ENCODE assay signal across 1 cellular context in the genomic region with DNA sequence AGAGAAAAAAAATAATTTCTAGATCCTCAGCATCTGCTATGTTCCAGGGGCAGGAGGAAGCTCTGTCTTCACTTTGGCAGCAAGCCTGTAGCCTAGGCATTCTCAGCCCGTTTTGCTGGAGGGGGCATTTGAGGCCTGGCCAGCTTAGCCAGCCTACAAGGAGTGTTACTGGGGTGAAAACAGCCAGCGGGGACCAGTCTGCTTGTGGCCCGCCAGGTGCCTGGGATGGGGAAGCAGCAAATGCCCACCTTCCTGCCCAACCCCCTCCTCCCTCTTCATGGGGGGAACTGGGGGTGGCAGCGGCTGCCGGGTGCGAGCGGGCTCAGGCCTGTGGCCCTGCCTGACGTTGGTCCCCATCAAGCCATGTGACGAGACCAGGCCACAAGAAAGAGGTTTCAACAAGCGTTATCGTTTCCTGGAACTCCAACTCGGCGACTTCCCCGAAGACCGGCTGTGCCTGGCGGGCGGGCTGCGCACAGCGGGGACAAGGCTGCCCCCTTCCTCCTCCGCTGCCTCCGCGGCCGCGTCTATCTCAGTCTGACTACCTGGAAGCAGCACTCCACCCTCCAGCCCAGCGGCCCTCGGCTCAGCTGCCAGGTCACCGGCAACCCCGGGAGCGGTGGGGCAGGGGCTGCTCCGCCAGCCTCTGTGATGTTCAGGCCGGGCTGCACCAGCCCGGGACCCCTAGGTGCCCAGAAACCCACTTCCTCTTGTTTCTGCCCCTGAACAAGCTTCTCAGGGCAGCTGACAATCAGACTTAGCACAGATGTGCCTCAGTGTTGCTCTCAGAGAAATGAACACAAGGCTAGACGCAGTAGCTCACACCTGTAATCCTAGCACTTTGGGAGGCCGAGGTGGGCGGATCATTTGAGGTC.
TF ChIP-seq lines count a peak whose summit lies in the region.

No MANE protein-coding gene starts in this region.

TF ChIP-seq in GM23338, 12 proteins besides CTCF, POLR2A, EP300 and RAD21 (continued from another document):
- TF ChIP-seq, protein P1, sequence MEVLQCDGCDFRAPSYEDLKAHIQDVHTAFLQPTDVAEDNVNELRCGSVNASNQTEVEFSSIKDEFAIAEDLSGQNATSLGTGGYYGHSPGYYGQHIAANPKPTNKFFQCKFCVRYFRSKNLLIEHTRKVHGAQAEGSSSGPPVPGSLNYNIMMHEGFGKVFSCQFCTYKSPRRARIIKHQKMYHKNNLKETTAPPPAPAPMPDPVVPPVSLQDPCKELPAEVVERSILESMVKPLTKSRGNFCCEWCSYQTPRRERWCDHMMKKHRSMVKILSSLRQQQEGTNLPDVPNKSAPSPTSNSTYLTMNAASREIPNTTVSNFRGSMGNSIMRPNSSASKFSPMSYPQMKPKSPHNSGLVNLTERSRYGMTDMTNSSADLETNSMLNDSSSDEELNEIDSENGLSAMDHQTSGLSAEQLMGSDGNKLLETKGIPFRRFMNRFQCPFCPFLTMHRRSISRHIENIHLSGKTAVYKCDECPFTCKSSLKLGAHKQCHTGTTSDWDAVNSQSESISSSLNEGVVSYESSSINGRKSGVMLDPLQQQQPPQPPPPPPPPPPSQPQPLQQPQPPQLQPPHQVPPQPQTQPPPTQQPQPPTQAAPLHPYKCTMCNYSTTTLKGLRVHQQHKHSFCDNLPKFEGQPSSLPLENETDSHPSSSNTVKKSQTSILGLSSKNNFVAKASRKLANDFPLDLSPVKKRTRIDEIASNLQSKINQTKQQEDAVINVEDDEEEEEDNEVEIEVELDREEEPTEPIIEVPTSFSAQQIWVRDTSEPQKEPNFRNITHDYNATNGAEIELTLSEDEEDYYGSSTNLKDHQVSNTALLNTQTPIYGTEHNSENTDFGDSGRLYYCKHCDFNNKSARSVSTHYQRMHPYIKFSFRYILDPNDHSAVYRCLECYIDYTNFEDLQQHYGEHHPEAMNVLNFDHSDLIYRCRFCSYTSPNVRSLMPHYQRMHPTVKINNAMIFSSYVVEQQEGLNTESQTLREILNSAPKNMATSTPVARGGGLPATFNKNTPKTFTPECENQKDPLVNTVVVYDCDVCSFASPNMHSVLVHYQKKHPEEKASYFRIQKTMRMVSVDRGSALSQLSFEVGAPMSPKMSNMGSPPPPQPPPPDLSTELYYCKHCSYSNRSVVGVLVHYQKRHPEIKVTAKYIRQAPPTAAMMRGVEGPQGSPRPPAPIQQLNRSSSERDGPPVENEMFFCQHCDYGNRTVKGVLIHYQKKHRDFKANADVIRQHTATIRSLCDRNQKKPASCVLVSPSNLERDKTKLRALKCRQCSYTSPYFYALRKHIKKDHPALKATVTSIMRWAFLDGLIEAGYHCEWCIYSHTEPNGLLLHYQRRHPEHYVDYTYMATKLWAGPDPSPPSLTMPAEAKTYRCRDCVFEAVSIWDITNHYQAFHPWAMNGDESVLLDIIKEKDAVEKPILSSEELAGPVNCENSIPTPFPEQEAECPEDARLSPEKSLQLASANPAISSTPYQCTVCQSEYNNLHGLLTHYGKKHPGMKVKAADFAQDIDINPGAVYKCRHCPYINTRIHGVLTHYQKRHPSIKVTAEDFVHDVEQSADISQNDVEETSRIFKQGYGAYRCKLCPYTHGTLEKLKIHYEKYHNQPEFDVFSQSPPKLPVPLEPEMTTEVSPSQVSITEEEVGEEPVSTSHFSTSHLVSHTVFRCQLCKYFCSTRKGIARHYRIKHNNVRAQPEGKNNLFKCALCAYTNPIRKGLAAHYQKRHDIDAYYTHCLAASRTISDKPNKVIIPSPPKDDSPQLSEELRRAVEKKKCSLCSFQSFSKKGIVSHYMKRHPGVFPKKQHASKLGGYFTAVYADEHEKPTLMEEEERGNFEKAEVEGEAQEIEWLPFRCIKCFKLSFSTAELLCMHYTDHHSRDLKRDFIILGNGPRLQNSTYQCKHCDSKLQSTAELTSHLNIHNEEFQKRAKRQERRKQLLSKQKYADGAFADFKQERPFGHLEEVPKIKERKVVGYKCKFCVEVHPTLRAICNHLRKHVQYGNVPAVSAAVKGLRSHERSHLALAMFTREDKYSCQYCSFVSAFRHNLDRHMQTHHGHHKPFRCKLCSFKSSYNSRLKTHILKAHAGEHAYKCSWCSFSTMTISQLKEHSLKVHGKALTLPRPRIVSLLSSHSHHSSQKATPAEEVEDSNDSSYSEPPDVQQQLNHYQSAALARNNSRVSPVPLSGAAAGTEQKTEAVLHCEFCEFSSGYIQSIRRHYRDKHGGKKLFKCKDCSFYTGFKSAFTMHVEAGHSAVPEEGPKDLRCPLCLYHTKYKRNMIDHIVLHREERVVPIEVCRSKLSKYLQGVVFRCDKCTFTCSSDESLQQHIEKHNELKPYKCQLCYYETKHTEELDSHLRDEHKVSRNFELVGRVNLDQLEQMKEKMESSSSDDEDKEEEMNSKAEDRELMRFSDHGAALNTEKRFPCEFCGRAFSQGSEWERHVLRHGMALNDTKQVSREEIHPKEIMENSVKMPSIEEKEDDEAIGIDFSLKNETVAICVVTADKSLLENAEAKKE (CRISPR knock-in tag; IDR thresholded peaks at IDR 0.05): no peak
- TF ChIP-seq STAT1 (IDR thresholded peaks at IDR 0.05; ENCODE audit: unreplicated experiment) (no peak), ZNF331 (CRISPR knock-in tag; IDR thresholded peaks at IDR 0.05; ENCODE audit: low read depth) (no peak), EZH2phosphoT487 (IDR thresholded peaks at IDR 0.05; ENCODE audit: unreplicated experiment) (no peak), POLR2AphosphoS5 (IDR thresholded peaks at IDR 0.05; ENCODE audit: low read depth) (no peak)
- TF ChIP-seq, protein P2, sequence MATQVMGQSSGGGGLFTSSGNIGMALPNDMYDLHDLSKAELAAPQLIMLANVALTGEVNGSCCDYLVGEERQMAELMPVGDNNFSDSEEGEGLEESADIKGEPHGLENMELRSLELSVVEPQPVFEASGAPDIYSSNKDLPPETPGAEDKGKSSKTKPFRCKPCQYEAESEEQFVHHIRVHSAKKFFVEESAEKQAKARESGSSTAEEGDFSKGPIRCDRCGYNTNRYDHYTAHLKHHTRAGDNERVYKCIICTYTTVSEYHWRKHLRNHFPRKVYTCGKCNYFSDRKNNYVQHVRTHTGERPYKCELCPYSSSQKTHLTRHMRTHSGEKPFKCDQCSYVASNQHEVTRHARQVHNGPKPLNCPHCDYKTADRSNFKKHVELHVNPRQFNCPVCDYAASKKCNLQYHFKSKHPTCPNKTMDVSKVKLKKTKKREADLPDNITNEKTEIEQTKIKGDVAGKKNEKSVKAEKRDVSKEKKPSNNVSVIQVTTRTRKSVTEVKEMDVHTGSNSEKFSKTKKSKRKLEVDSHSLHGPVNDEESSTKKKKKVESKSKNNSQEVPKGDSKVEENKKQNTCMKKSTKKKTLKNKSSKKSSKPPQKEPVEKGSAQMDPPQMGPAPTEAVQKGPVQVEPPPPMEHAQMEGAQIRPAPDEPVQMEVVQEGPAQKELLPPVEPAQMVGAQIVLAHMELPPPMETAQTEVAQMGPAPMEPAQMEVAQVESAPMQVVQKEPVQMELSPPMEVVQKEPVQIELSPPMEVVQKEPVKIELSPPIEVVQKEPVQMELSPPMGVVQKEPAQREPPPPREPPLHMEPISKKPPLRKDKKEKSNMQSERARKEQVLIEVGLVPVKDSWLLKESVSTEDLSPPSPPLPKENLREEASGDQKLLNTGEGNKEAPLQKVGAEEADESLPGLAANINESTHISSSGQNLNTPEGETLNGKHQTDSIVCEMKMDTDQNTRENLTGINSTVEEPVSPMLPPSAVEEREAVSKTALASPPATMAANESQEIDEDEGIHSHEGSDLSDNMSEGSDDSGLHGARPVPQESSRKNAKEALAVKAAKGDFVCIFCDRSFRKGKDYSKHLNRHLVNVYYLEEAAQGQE (IDR thresholded peaks at IDR 0.05; ENCODE audit: unreplicated experiment): no peak
- TF ChIP-seq, protein P3, sequence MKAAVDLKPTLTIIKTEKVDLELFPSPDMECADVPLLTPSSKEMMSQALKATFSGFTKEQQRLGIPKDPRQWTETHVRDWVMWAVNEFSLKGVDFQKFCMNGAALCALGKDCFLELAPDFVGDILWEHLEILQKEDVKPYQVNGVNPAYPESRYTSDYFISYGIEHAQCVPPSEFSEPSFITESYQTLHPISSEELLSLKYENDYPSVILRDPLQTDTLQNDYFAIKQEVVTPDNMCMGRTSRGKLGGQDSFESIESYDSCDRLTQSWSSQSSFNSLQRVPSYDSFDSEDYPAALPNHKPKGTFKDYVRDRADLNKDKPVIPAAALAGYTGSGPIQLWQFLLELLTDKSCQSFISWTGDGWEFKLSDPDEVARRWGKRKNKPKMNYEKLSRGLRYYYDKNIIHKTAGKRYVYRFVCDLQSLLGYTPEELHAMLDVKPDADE (IDR thresholded peaks at IDR 0.05): no peak
